In genomic region chr7:67525588-67525987, GRCh38 we compare ENCODE assay signal across 27 cellular contexts.
A peak's percentile ranks its signal among the peaks of the same experiment; 100 is the strongest.
DNase-seq lines count a peak whose midpoint lies in the region; ATAC-seq lines count a peak whose summit lies in the region.
"Had no signal": no experiment of that assay in that cellular context is flagged by ENCODE, and none has a peak within 500 bp of the region (broad histone marks: within the 10 kb centered on the region; RNA-seq: fewer than 3 reads in every experiment).

No MANE protein-coding gene starts in this region.

- peaks cover 13% of the 10 kb centered on the region for H3K4me1 ChIP-seq in HUES48 (ENCODE audit: control insufficient read depth, insufficient read depth, low read length)
- H3K4me1 ChIP-seq: adrenal gland, BE2C, foreskin keratinocyte, left ventricle myocardium inferior, right atrium auricular region had no signal

- H3K36me3 ChIP-seq in HUES48 (ENCODE audit: control insufficient read depth, insufficient read depth, low read length): no peaks in the 10 kb centered on the region
- H3K36me3 ChIP-seq: adrenal gland, BE2C, brain microvascular endothelial cell, left ventricle myocardium inferior, ovary, right atrium auricular region had no signal

- peak; percentile 54 for DNase-seq in DMS153 (lab: John Stamatoyannopoulos, UW)
- DNase-seq in NCI-H345 (lab: John Stamatoyannopoulos, UW): peak; percentile 98
- no peak for DNase-seq in putamen (ENCODE audit: low spot score)
- no peak for DNase-seq in NCI-H2171 (lab: John Stamatoyannopoulos, UW)
- no peak for DNase-seq in NCI-H2227 (lab: John Stamatoyannopoulos, UW; ENCODE audit: unreplicated experiment)
- DNase-seq: activated CD4-positive, alpha-beta T cell treated with anti-CD3 and anti-CD28 coated beads for 48 hours; activated naive CD4-positive, alpha-beta T cell treated with Interleukin-2 at 50 U/mL for 16 hours; activated T-cell treated with anti-CD3 and anti-CD28 coated beads, Interleukin-2, amount 50 U/mL, for 72 hours; adrenal gland; BE2C; brain microvascular endothelial cell; DND-41; effector memory CD4-positive, alpha-beta T cell; foreskin keratinocyte; IMR-90; left ventricle myocardium inferior; midbrain; naive thymus-derived CD8-positive, alpha-beta T cell; NCI-H1048; NCI-H510A treated with DMSO at 0.1 percent for 48 hours; ovary; SK-N-SH had no signal

- no peak overlapping the region for H3K9ac ChIP-seq in HUES48 (ENCODE audit: low read depth, low read length)
- H3K9ac ChIP-seq: SK-N-SH had no signal

- H3K27me3 ChIP-seq in HUES48 (ENCODE audit: control insufficient read depth, insufficient read depth, low read length): no peaks in the 10 kb centered on the region
- H3K27me3 ChIP-seq: adrenal gland, BE2C, brain microvascular endothelial cell, foreskin keratinocyte, ovary, right atrium auricular region had no signal

- H3K27ac ChIP-seq in HUES48 (ENCODE audit: low read depth, low read length): peak overlapping the region; percentile 77
- H3K27ac ChIP-seq: adrenal gland, brain microvascular endothelial cell, foreskin keratinocyte, left ventricle myocardium inferior, ovary, right atrium auricular region had no signal

- H3K9me3 ChIP-seq in HUES48 (ENCODE audit: control insufficient read depth, insufficient read depth, low read length): peaks cover 32% of the 10 kb centered on the region
- H3K9me3 ChIP-seq in iPS-18c (ENCODE audit: control insufficient read depth, insufficient read depth, low read length): peaks cover 26% of the 10 kb centered on the region
- H3K9me3 ChIP-seq: adrenal gland, BE2C, left ventricle myocardium inferior, ovary, right atrium auricular region, SK-N-SH had no signal

- ATAC-seq in GM18867 (IDR thresholded peaks at IDR 0.05; ENCODE audit: unreplicated experiment): no peak
- ATAC-seq: activated T-cell treated with anti-CD3 and anti-CD28 coated beads, Interleukin-2, amount 50 U/mL, for 72 hours; foreskin keratinocyte; naive thymus-derived CD8-positive, alpha-beta T cell; stimulated activated memory B cell treated with anti-CD40 and anti-IgM and Interleukin-4, amounts not matched to agents 10 μg/mL and 1 μg/mL and 100 μg/mL, for 72 hours had no signal

- H3K4me3 ChIP-seq in HUES48 (ENCODE audit: low read depth, low read length) (no peak overlapping the region), iPS-18c (ENCODE audit: insufficient read depth, low read depth, low read length) (peak overlapping the region; percentile 5; the same call in 1 of the 2 replicates)
- H3K4me3 ChIP-seq: adrenal gland, left ventricle myocardium inferior, ovary, right atrium auricular region had no signal

Comparison
In these comparisons a context has a peak if more than half of its experiments do, and no peak if none do; other contexts are left out.
1. DNase-seq: peak in DMS153 (single experiment) and NCI-H345 (single experiment); none in putamen (single experiment), NCI-H2171 (single experiment) and NCI-H2227 (single experiment).